Comparison of ENCODE assay signal across 9 cellular contexts in genomic region chr4:177229331-177229730, GRCh38.
A peak's percentile ranks its signal among the peaks of the same experiment; 100 is the strongest.
DNase-seq lines count a peak whose midpoint lies in the region; TF ChIP-seq lines count a peak whose summit lies in the region.
"Had no signal": no experiment of that assay in that cellular context is flagged by ENCODE, and none has a peak within 500 bp of the region (broad histone marks: within the 10 kb centered on the region; RNA-seq: fewer than 3 reads in every experiment).

No MANE protein-coding gene starts in this region.

- H3K9ac ChIP-seq in OCI-LY3 (ENCODE audit: low read length) (no peak overlapping the region), rectal smooth muscle tissue (ENCODE audit: low read length) (no peak overlapping the region)

- H3K27ac ChIP-seq in OCI-LY3 (ENCODE audit: low read length) (no peak overlapping the region), rectal smooth muscle tissue (ENCODE audit: low read depth, low read length) (no peak overlapping the region)

- no peaks in the 10 kb centered on the region; the same call in 1 of the 2 replicates for H3K4me1 ChIP-seq in OCI-LY3 (ENCODE audit: low read length)
- H3K4me1 ChIP-seq in rectal smooth muscle tissue (ENCODE audit: control insufficient read depth, insufficient read depth, low read length) = no peaks in the 10 kb centered on the region

- no peaks in the 10 kb centered on the region for H4K20me1 ChIP-seq in OCI-LY3 (ENCODE audit: insufficient read depth, low read length)

- H3K4me3 ChIP-seq in OCI-LY3 (ENCODE audit: low read length) (peak overlapping the region; percentile 47), rectal smooth muscle tissue (ENCODE audit: low read length) (peak overlapping the region; percentile 44)

- H3K27me3 ChIP-seq in OCI-LY3 (ENCODE audit: low read depth, low read length) (no peaks in the 10 kb centered on the region), rectal smooth muscle tissue (ENCODE audit: control insufficient read depth, insufficient read depth, low read length) (no peaks in the 10 kb centered on the region)

- peak overlapping the region; percentile 48 for H3K4me2 ChIP-seq in OCI-LY3 (ENCODE audit: low read length)

- H3K36me3 ChIP-seq in OCI-LY3 (replicated peaks; ENCODE audit: low read depth, low read length) (no peaks in the 10 kb centered on the region), rectal smooth muscle tissue (ENCODE audit: control insufficient read depth, insufficient read depth, low read length) (no peaks in the 10 kb centered on the region)

- H2AFZ ChIP-seq in OCI-LY3 (ENCODE audit: low read depth, low read length) = peak overlapping the region; percentile 81

- no peaks in the 10 kb centered on the region for H3K9me3 ChIP-seq in OCI-LY3 (ENCODE audit: insufficient read depth, low read length)

- DNase-seq in EL (peak; percentile 16), dermis blood vessel endothelial cell (peak; percentile 35), NCI-H187 (lab: John Stamatoyannopoulos, UW) (no peak), nucleus accumbens (lab: John Stamatoyannopoulos, UW) (no peak), G401 (ENCODE audit: low spot score) (no peak), COLO829 (ENCODE audit: low spot score) (no peak)
- DNase-seq: RPMI8226 had no signal

- H3K79me2 ChIP-seq in OCI-LY3 (ENCODE audit: low read length) = no peaks in the 10 kb centered on the region

- TF ChIP-seq CTCF in OCI-LY3 (IDR thresholded peaks at IDR 0.05; ENCODE audit: low read depth, low read length) = no peak

- in situ Hi-C loops in G401 (cut with HindIII; ENCODE audit: low sequenced_read_pairs) = no loop called here

Comparison
In these comparisons a context has a peak if more than half of its experiments do, and no peak if none do; other contexts are left out.
1. DNase-seq: peak in EL (single experiment) and dermis blood vessel endothelial cell (single experiment); none in NCI-H187 (0 of 2), nucleus accumbens (0 of 56), G401 (single experiment) and COLO829 (single experiment).